ENCODE assay signal across 21 cellular contexts in genomic region chr5:84961903-84962302, GRCh38.
DNase-seq lines count a peak whose midpoint lies in the region; ATAC-seq lines count a peak whose summit lies in the region.
"Had no signal": no experiment of that assay in that cellular context is flagged by ENCODE, and none has a peak within 500 bp of the region (broad histone marks: within the 10 kb centered on the region; RNA-seq: fewer than 3 reads in every experiment).

No MANE protein-coding gene starts in this region.

- DNase-seq in activated naive CD8-positive, alpha-beta T cell treated with anti-CD3 and anti-CD28 coated beads, Interleukin-2, amount 50 U/mL, for 24 hours = no peak
- DNase-seq in activated naive CD8-positive, alpha-beta T cell treated with anti-CD3 and anti-CD28 coated beads for 36 hours = no peak
- DNase-seq in central memory CD8-positive, alpha-beta T cell (ENCODE audit: low spot score in 2 of 2) = no peak
- DNase-seq in kidney tubule cell (ENCODE audit: low spot score) (peak; percentile 1), NCI-H1048 (lab: John Stamatoyannopoulos, UW) (no peak)
- no peak for DNase-seq in stimulated activated effector memory CD8-positive, alpha-beta T cell treated with anti-CD3 and anti-CD28 coated beads, Interleukin-12 subunit alpha, Interleukin-12 subunit beta, amount 100 ng/mL, for 72 hours (ENCODE audit: low spot score in 2 of 2)
- DNase-seq: 8988T; ACHN; AML-193; BE2C; CD4-positive, alpha-beta T cell; CD8-positive, alpha-beta memory T cell; DMS 273 treated with DMSO at 0.1 percent for 48 hours; DND-41; HFFc6 had no signal

- no peaks in the 10 kb centered on the region for H3K9me3 Mint-ChIP-seq in activated naive CD8-positive, alpha-beta T cell treated with anti-CD3 and anti-CD28 coated beads, Interleukin-2, amount 50 U/mL, for 24 hours
- H3K9me3 Mint-ChIP-seq in activated naive CD8-positive, alpha-beta T cell treated with anti-CD3 and anti-CD28 coated beads for 36 hours = no peaks in the 10 kb centered on the region
- H3K9me3 Mint-ChIP-seq in central memory CD8-positive, alpha-beta T cell = peaks cover 11% of the 10 kb centered on the region
- H3K9me3 Mint-ChIP-seq in stimulated activated effector memory CD8-positive, alpha-beta T cell treated with anti-CD3 and anti-CD28 coated beads, Interleukin-12 subunit alpha, Interleukin-12 subunit beta, amount 100 ng/mL, for 72 hours = peaks cover 3% of the 10 kb centered on the region
- no peaks in the 10 kb centered on the region for H3K9me3 Mint-ChIP-seq in stimulated activated memory B cell treated with anti-CD40 and anti-IgM and Interleukin-4, amounts not matched to agents 10 μg/mL and 1 μg/mL and 100 μg/mL, for 72 hours

- H3K27me3 Mint-ChIP-seq in activated naive CD8-positive, alpha-beta T cell treated with anti-CD3 and anti-CD28 coated beads, Interleukin-2, amount 50 U/mL, for 24 hours = no peaks in the 10 kb centered on the region
- no peaks in the 10 kb centered on the region for H3K27me3 Mint-ChIP-seq in activated naive CD8-positive, alpha-beta T cell treated with anti-CD3 and anti-CD28 coated beads for 36 hours
- H3K27me3 Mint-ChIP-seq in central memory CD8-positive, alpha-beta T cell = no peaks in the 10 kb centered on the region
- H3K27me3 Mint-ChIP-seq in stimulated activated memory B cell treated with anti-CD40 and anti-IgM and Interleukin-4, amounts not matched to agents 10 μg/mL and 1 μg/mL and 100 μg/mL, for 72 hours = no peaks in the 10 kb centered on the region
- H3K27me3 Mint-ChIP-seq: CD4-positive, alpha-beta T cell; CD8-positive, alpha-beta memory T cell had no signal

- H3K4me1 Mint-ChIP-seq in activated naive CD8-positive, alpha-beta T cell treated with anti-CD3 and anti-CD28 coated beads, Interleukin-2, amount 50 U/mL, for 24 hours = no peaks in the 10 kb centered on the region
- no peaks in the 10 kb centered on the region for H3K4me1 Mint-ChIP-seq in activated naive CD8-positive, alpha-beta T cell treated with anti-CD3 and anti-CD28 coated beads for 36 hours
- H3K4me1 Mint-ChIP-seq in central memory CD8-positive, alpha-beta T cell = no peaks in the 10 kb centered on the region
- H3K4me1 Mint-ChIP-seq in stimulated activated effector memory CD8-positive, alpha-beta T cell treated with anti-CD3 and anti-CD28 coated beads, Interleukin-12 subunit alpha, Interleukin-12 subunit beta, amount 100 ng/mL, for 72 hours = no peaks in the 10 kb centered on the region
- no peaks in the 10 kb centered on the region for H3K4me1 Mint-ChIP-seq in stimulated activated memory B cell treated with anti-CD40 and anti-IgM and Interleukin-4, amounts not matched to agents 10 μg/mL and 1 μg/mL and 100 μg/mL, for 72 hours
- H3K4me1 Mint-ChIP-seq: CD14-positive monocyte; CD8-positive, alpha-beta memory T cell; GM23338 had no signal

- H3K36me3 Mint-ChIP-seq in activated naive CD8-positive, alpha-beta T cell treated with anti-CD3 and anti-CD28 coated beads, Interleukin-2, amount 50 U/mL, for 24 hours (ENCODE audit: low read depth) = no peaks in the 10 kb centered on the region
- no peaks in the 10 kb centered on the region for H3K36me3 Mint-ChIP-seq in activated naive CD8-positive, alpha-beta T cell treated with anti-CD3 and anti-CD28 coated beads for 36 hours
- H3K36me3 Mint-ChIP-seq in central memory CD8-positive, alpha-beta T cell (ENCODE audit: insufficient read depth) = no peaks in the 10 kb centered on the region
- H3K36me3 Mint-ChIP-seq in stimulated activated effector memory CD8-positive, alpha-beta T cell treated with anti-CD3 and anti-CD28 coated beads, Interleukin-12 subunit alpha, Interleukin-12 subunit beta, amount 100 ng/mL, for 72 hours = no peaks in the 10 kb centered on the region
- H3K36me3 Mint-ChIP-seq in stimulated activated memory B cell treated with anti-CD40 and anti-IgM and Interleukin-4, amounts not matched to agents 10 μg/mL and 1 μg/mL and 100 μg/mL, for 72 hours = no peaks in the 10 kb centered on the region
- H3K36me3 Mint-ChIP-seq: CD14-positive monocyte; CD8-positive, alpha-beta memory T cell had no signal

- H3K4me3 Mint-ChIP-seq in activated naive CD8-positive, alpha-beta T cell treated with anti-CD3 and anti-CD28 coated beads, Interleukin-2, amount 50 U/mL, for 24 hours = no peak overlapping the region
- H3K4me3 Mint-ChIP-seq in activated naive CD8-positive, alpha-beta T cell treated with anti-CD3 and anti-CD28 coated beads for 36 hours = no peak overlapping the region
- no peak overlapping the region for H3K4me3 Mint-ChIP-seq in central memory CD8-positive, alpha-beta T cell
- no peak overlapping the region for H3K4me3 Mint-ChIP-seq in stimulated activated effector memory CD8-positive, alpha-beta T cell treated with anti-CD3 and anti-CD28 coated beads, Interleukin-12 subunit alpha, Interleukin-12 subunit beta, amount 100 ng/mL, for 72 hours
- H3K4me3 Mint-ChIP-seq in stimulated activated memory B cell treated with anti-CD40 and anti-IgM and Interleukin-4, amounts not matched to agents 10 μg/mL and 1 μg/mL and 100 μg/mL, for 72 hours = no peak overlapping the region
- H3K4me3 Mint-ChIP-seq: CD14-positive monocyte; CD4-positive, alpha-beta T cell; CD8-positive, alpha-beta memory T cell; GM23338; HFFc6 had no signal

- ATAC-seq in activated naive CD8-positive, alpha-beta T cell treated with anti-CD3 and anti-CD28 coated beads, Interleukin-2, amount 50 U/mL, for 24 hours = peak; percentile 36
- peak; percentile 18 for ATAC-seq in central memory CD8-positive, alpha-beta T cell (replicated peaks; ENCODE audit: extremely low read depth, poor library complexity, severe bottlenecking)
- peak; percentile 42 for ATAC-seq in stimulated activated effector memory CD8-positive, alpha-beta T cell treated with anti-CD3 and anti-CD28 coated beads, Interleukin-12 subunit alpha, Interleukin-12 subunit beta, amount 100 ng/mL, for 72 hours
- no peak for ATAC-seq in HG03354 (IDR thresholded peaks at IDR 0.05; ENCODE audit: poor library complexity, severe bottlenecking, unreplicated experiment)
- ATAC-seq in stimulated activated memory B cell treated with anti-CD40 and anti-IgM and Interleukin-4, amounts not matched to agents 10 μg/mL and 1 μg/mL and 100 μg/mL, for 72 hours = no peak
- ATAC-seq: A549, GM12878, GM23338 had no signal

- H3K27ac Mint-ChIP-seq in activated naive CD8-positive, alpha-beta T cell treated with anti-CD3 and anti-CD28 coated beads, Interleukin-2, amount 50 U/mL, for 24 hours = no peak overlapping the region
- no peak overlapping the region for H3K27ac Mint-ChIP-seq in activated naive CD8-positive, alpha-beta T cell treated with anti-CD3 and anti-CD28 coated beads for 36 hours
- no peak overlapping the region for H3K27ac Mint-ChIP-seq in central memory CD8-positive, alpha-beta T cell (ENCODE audit: low read depth)
- H3K27ac Mint-ChIP-seq in stimulated activated effector memory CD8-positive, alpha-beta T cell treated with anti-CD3 and anti-CD28 coated beads, Interleukin-12 subunit alpha, Interleukin-12 subunit beta, amount 100 ng/mL, for 72 hours = no peak overlapping the region
- H3K27ac Mint-ChIP-seq in stimulated activated memory B cell treated with anti-CD40 and anti-IgM and Interleukin-4, amounts not matched to agents 10 μg/mL and 1 μg/mL and 100 μg/mL, for 72 hours = no peak overlapping the region
- H3K27ac Mint-ChIP-seq: CD4-positive, alpha-beta T cell; CD8-positive, alpha-beta memory T cell; GM23338; HFFc6 had no signal

Comparison
In these comparisons a context has a peak if more than half of its experiments do, and no peak if none do; other contexts are left out.
1. ATAC-seq: peak in activated naive CD8-positive, alpha-beta T cell treated with anti-CD3 and anti-CD28 coated beads, Interleukin-2, amount 50 U/mL, for 24 hours (single experiment), central memory CD8-positive, alpha-beta T cell (single experiment) and stimulated activated effector memory CD8-positive, alpha-beta T cell treated with anti-CD3 and anti-CD28 coated beads, Interleukin-12 subunit alpha, Interleukin-12 subunit beta, amount 100 ng/mL, for 72 hours (single experiment); none in HG03354 (single experiment) and stimulated activated memory B cell treated with anti-CD40 and anti-IgM and Interleukin-4, amounts not matched to agents 10 μg/mL and 1 μg/mL and 100 μg/mL, for 72 hours (single experiment).